Comparison of ENCODE assay signal across 25 cellular contexts in genomic region chr1:109301874-109302273, GRCh38. TPM values are rescaled to one million over a fixed set of nuclear protein-coding genes. Genes with fewer than 3 reads are reported as not detected.
"Had no signal": no experiment of that assay in that cellular context is flagged by ENCODE, and none has a peak within 500 bp of the region (broad histone marks: within the 10 kb centered on the region; RNA-seq: fewer than 3 reads in every experiment).

No MANE protein-coding gene starts in this region.

- H3K9me3 ChIP-seq: heart right ventricle, neutrophil, suprapubic skin, tibial artery, upper lobe of right lung had no signal

- H3K36me3 Mint-ChIP-seq: naive thymus-derived CD4-positive, alpha-beta T cell had no signal

- H3K4me3 ChIP-seq: heart right ventricle, smooth muscle cell, suprapubic skin, tibial artery, upper lobe of right lung had no signal

- FAIRE-seq: colon, islet of Langerhans had no signal

- H3K27ac Mint-ChIP-seq: naive thymus-derived CD4-positive, alpha-beta T cell; nephron progenitor cell had no signal

- DNase-seq: dermis blood vessel endothelial cell; effector CD8-positive, alpha-beta T cell; foreskin melanocyte; heart right ventricle; hypothalamus; kidney glomerular epithelial cell; mammary epithelial cell; naive thymus-derived CD4-positive, alpha-beta T cell; nephron progenitor cell; posterior cingulate gyrus; stimulated activated CD4-positive, alpha-beta T cell treated with anti-CD3 and anti-CD28 coated beads, Interleukin-2, amount 100 ng/mL, for 48 hours; stimulated activated naive CD4-positive, alpha-beta T cell treated with Interleukin-2 at 50 U/mL for 16 hours; tibial artery; upper lobe of right lung had no signal

- ATAC-seq: heart right ventricle; naive thymus-derived CD4-positive, alpha-beta T cell; upper lobe of right lung had no signal

- H3K9me3 Mint-ChIP-seq: naive thymus-derived CD4-positive, alpha-beta T cell; nephron progenitor cell had no signal

- H3K4me3 Mint-ChIP-seq: naive thymus-derived CD4-positive, alpha-beta T cell; nephron progenitor cell had no signal

- H3K27me3 ChIP-seq: heart right ventricle, neutrophil, suprapubic skin, tibial artery, upper lobe of right lung had no signal

- H3K36me3 ChIP-seq: heart right ventricle, neutrophil, suprapubic skin, tibial artery, upper lobe of right lung had no signal

- H3K27ac ChIP-seq: heart right ventricle, suprapubic skin, tibial artery, upper lobe of right lung had no signal

RNA-seq across cellular contexts. Expression of gene MYBPHL, which starts 4.9 kb away (rescaled TPM):
- total RNA-seq: dermis blood vessel endothelial cell; glomerular endothelial cell; lower leg skin; mesenteric fat pad; mononuclear cell; naive thymus-derived CD4-positive, alpha-beta T cell; osteoblast; pulmonary artery endothelial cell; smooth muscle cell; suprapubic skin had no signal
- polyA plus RNA-seq: naive thymus-derived CD4-positive, alpha-beta T cell; smooth muscle cell had no signal
